ENCODE assay signal across 9 cellular contexts in the genomic region with DNA sequence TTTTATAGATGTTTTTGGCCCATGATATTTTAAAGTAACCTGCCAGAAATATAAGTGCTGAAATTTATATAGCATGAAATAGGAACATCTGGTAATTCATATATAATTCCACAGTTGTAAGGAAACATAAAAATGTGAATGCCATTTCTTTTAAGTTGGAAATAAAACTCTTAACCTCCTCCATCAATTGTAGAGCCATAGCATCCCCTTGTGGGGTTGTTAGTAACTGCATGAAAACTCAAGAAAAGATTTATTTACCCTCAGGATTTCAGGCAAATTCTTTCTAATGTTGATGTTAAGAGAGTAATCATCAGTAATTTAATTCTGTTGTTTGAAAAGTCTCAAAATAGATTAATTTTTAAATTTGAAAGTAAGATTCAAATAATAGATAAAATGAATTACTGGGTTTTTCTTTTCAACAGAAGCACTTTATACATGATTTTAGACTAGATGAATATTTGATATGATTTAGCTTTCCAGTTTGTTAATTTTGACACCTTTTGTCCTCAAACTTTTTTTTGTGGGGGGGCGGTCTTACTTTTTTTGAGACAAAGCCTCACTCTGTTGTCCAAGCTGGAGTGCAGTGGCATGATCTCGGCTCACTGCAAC.
A peak's percentile ranks its signal among the peaks of the same experiment; 100 is the strongest.
DNase-seq lines count a peak whose midpoint lies in the region; ATAC-seq and TF ChIP-seq lines count a peak whose summit lies in the region.
"Had no signal": no experiment of that assay in that cellular context is flagged by ENCODE, and none has a peak within 500 bp of the region (broad histone marks: within the 10 kb centered on the region; RNA-seq: fewer than 3 reads in every experiment).

No MANE protein-coding gene starts in this region.

- TF ChIP-seq CTCF in OCI-LY3 (IDR thresholded peaks at IDR 0.05; ENCODE audit: low read depth, low read length) (peak; percentile 92), body of pancreas (IDR thresholded peaks at IDR 0.05) (peak; percentile 73 to 98 (median 97))

- H3K27ac ChIP-seq in OCI-LY3 (ENCODE audit: low read length) (no peak overlapping the region), body of pancreas (no peak overlapping the region)
- H3K27ac ChIP-seq: BLaER1 had no signal

- no peak overlapping the region for H3K4me2 ChIP-seq in OCI-LY3 (ENCODE audit: low read length)
- H3K4me2 ChIP-seq: BLaER1 had no signal

- H3K4me1 ChIP-seq in OCI-LY3 (ENCODE audit: low read length) = peaks cover 5% of the 10 kb centered on the region; the same call in 1 of the 2 replicates
- H3K4me1 ChIP-seq in body of pancreas = no peaks in the 10 kb centered on the region
- H3K4me1 ChIP-seq: BLaER1 had no signal

- ATAC-seq in body of pancreas (peak; percentile 53), GM21576 (IDR thresholded peaks at IDR 0.05; ENCODE audit: unreplicated experiment) (no peak)

- H2AFZ ChIP-seq in OCI-LY3 (ENCODE audit: low read depth, low read length) = no peak overlapping the region

- no peak for TF ChIP-seq POLR2A in body of pancreas (IDR thresholded peaks at IDR 0.05)

- H3K9me3 ChIP-seq in OCI-LY3 (ENCODE audit: insufficient read depth, low read length) = no peaks in the 10 kb centered on the region
- H3K9me3 ChIP-seq in body of pancreas = no peaks in the 10 kb centered on the region
- H3K9me3 ChIP-seq: BLaER1 had no signal

- H3K4me3 ChIP-seq in OCI-LY3 (ENCODE audit: low read length) = no peak overlapping the region
- H3K4me3 ChIP-seq in body of pancreas = no peak overlapping the region
- H3K4me3 ChIP-seq: BLaER1 had no signal

- H3K79me2 ChIP-seq in OCI-LY3 (ENCODE audit: low read length) = no peaks in the 10 kb centered on the region

- DNase-seq in NCI-H1092 treated with DMSO at 0.1 percent for 48 hours (lab: John Stamatoyannopoulos, UW) = peak; percentile 37
- no peak for DNase-seq in NCI-H1092 (lab: John Stamatoyannopoulos, UW)
- DNase-seq in HS-5 (ENCODE audit: low read depth) = peak; percentile 42
- peak in 3 of 4 donors; percentile 12 to 46 (median 12) for DNase-seq in body of pancreas
- DNase-seq in kidney tubule cell (ENCODE audit: low spot score) = peak; percentile 63
- peak; percentile 88 for DNase-seq in superior temporal gyrus (ENCODE audit: extremely low spot score)

- intact Hi-C loops in body of pancreas (cut with DNase I) = loop anchor here (5.0 kb wide), 1 partner anchor 259 kb away; no protein-coding TSS in a partner anchor

- WGBS in body of pancreas, 2 donors = 58 to 69% methylated on average over 2 of the region's 2 CpGs

- H3K27me3 ChIP-seq in OCI-LY3 (ENCODE audit: low read depth, low read length) (no peaks in the 10 kb centered on the region), body of pancreas (no peaks in the 10 kb centered on the region)
- H3K27me3 ChIP-seq: BLaER1 had no signal

- no peak overlapping the region for H3K9ac ChIP-seq in OCI-LY3 (ENCODE audit: low read length)
- H3K9ac ChIP-seq: BLaER1 had no signal

- H3K36me3 ChIP-seq in OCI-LY3 (replicated peaks; ENCODE audit: low read depth, low read length) (peaks cover 3% of the 10 kb centered on the region), body of pancreas (replicated peaks in 1 of 2; ENCODE audit: insufficient read depth in 1 of 2, low read depth in 2 of 2) (no peaks in the 10 kb centered on the region)

- no peaks in the 10 kb centered on the region for H4K20me1 ChIP-seq in OCI-LY3 (ENCODE audit: insufficient read depth, low read length)
- H4K20me1 ChIP-seq: BLaER1 had no signal
